In the genomic region with DNA sequence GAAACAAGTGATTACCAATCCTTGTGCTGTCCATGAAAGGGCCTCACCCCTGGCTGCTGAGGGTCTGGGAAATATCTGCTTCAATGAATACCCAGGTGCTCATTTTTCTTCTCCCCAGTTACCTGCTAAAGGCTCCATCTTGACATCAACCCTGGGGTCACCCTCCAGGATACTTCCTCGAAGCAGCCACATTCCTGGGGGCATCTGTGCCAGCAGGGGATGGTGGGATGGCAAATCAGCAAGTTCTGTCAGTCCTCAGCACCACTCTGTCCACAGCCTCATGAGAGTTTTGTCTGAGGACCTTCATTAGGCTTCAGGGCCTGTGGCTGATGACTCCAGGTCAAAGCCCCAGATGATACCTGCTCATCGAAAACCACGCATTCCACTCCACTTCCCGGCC, we compare ENCODE assay signal across 17 cellular contexts.
DNase-seq lines count a peak whose midpoint lies in the region; ATAC-seq, FAIRE-seq and TF ChIP-seq lines count a peak whose summit lies in the region.
"Had no signal": no experiment of that assay in that cellular context is flagged by ENCODE, and none has a peak within 500 bp of the region (broad histone marks: within the 10 kb centered on the region; RNA-seq: fewer than 3 reads in every experiment).

No MANE protein-coding gene starts in this region.

- intact Hi-C loops in left cardiac atrium (cut with DNase I) (loop anchor here in 1 of 2 donors (5.0 kb wide), 1 partner anchor 124 kb away; a partner anchor contains a TSS), esophagus squamous epithelium (cut with DNase I) (no loop called here), pancreas (cut with DNase I) (no loop called here)

- TF ChIP-seq POLR2A in esophagus squamous epithelium (IDR thresholded peaks at IDR 0.05): no peak

- no peak for TF ChIP-seq CTCF in right atrium auricular region (IDR thresholded peaks at IDR 0.05)
- no peak for TF ChIP-seq CTCF in esophagus squamous epithelium (IDR thresholded peaks at IDR 0.05)
- TF ChIP-seq CTCF in pancreas (IDR thresholded peaks at IDR 0.05): no peak

- no peak for DNase-seq in right atrium auricular region (ENCODE audit: low spot score)
- DNase-seq in left cardiac atrium: no peak
- no peak for DNase-seq in esophagus squamous epithelium (lab: John Stamatoyannopoulos, UW)
- DNase-seq in pancreas: no peak
- no peak for DNase-seq in Ammon's horn (ENCODE audit: low spot score)
- no peak for DNase-seq in D341Med (ENCODE audit: low spot score)
- DNase-seq: activated CD4-positive, alpha-beta T cell treated with anti-CD3 and anti-CD28 coated beads, Interleukin-2, amount 10 ng/mL, durations not matched to agents 24 days and 14 days; activated naive CD8-positive, alpha-beta T cell treated with anti-CD3 and anti-CD28 coated beads, Interleukin-2, amount 50 U/mL, for 24 hours; activated T-cell treated with anti-CD3 and anti-CD28 coated beads, Interleukin-2, amount 50 U/mL, for 24 hours; NCI-H1092 treated with DMSO at 0.1 percent for 48 hours; NCI-H2171 treated with DMSO at 0.1 percent for 48 hours; NCI-H748 treated with DMSO at 0.1 percent for 48 hours had no signal

- no peak for FAIRE-seq in pancreas (lab: Jason Lieb, UNC)
- FAIRE-seq: GM12891, K562 had no signal

- ATAC-seq in left cardiac atrium (no peak), pancreas (no peak), HG02588 (IDR thresholded peaks at IDR 0.05; ENCODE audit: unreplicated experiment) (no peak)
- ATAC-seq: activated naive CD8-positive, alpha-beta T cell treated with anti-CD3 and anti-CD28 coated beads, Interleukin-2, amount 50 U/mL, for 24 hours; K562; SK-N-SH treated with all-trans-retinoic acid at 6 μM for 48 hours had no signal

- 94 to 96% methylated on average over 3 to 4 of the region's 4 CpGs for WGBS in esophagus squamous epithelium, 2 donors
- 96% methylated on average over 4 of the region's 4 CpGs for WGBS in pancreas, 2 donors
- 93% methylated on average over 4 of the region's 4 CpGs for WGBS in urinary bladder

- H3K27me3 ChIP-seq in right atrium auricular region: no peaks in the 10 kb centered on the region
- no peaks in the 10 kb centered on the region for H3K27me3 ChIP-seq in esophagus squamous epithelium
- H3K27me3 ChIP-seq in pancreas: no peaks in the 10 kb centered on the region

- H3K36me3 ChIP-seq in right atrium auricular region: no peaks in the 10 kb centered on the region
- H3K36me3 ChIP-seq in esophagus squamous epithelium: no peaks in the 10 kb centered on the region
- no peaks in the 10 kb centered on the region for H3K36me3 ChIP-seq in pancreas
- no peaks in the 10 kb centered on the region for H3K36me3 ChIP-seq in urinary bladder (ENCODE audit: insufficient read depth)

- H3K27ac ChIP-seq in right atrium auricular region (peak overlapping the region; percentile 40 to 80), esophagus squamous epithelium (peak overlapping the region; percentile 54 to 86 (median 80)), pancreas (peak overlapping the region in 3 of 4 donors; percentile 23 to 73 (median 68)), urinary bladder (ENCODE audit: low read depth) (peak overlapping the region; percentile 26)

- H3K4me1 ChIP-seq in right atrium auricular region (peaks cover 3 to 87% of the 10 kb centered on the region in 2 donors), esophagus squamous epithelium (peaks cover 11 to 100% (median 73%) of the 10 kb centered on the region in 3 donors), pancreas (peaks cover 26 to 52% (median 28%) of the 10 kb centered on the region in 3 donors), urinary bladder (ENCODE audit: insufficient read depth) (peaks cover 16% of the 10 kb centered on the region)

- H3K9me3 ChIP-seq in right atrium auricular region: no peaks in the 10 kb centered on the region
- H3K9me3 ChIP-seq in esophagus squamous epithelium: no peaks in the 10 kb centered on the region
- H3K9me3 ChIP-seq in pancreas: no peaks in the 10 kb centered on the region

- H3K4me3 ChIP-seq in right atrium auricular region (no peak overlapping the region), esophagus squamous epithelium (no peak overlapping the region), pancreas (no peak overlapping the region), urinary bladder (ENCODE audit: low read depth, low read length) (no peak overlapping the region)
- H3K4me3 ChIP-seq: K562 had no signal

Comparison
In these comparisons a context has a peak if more than half of its experiments do, and no peak if none do; other contexts are left out.
1. H3K27ac ChIP-seq: peak in every context shown above with its lines; median percentile 80 in esophagus squamous epithelium; 68 in pancreas; 60 in right atrium auricular region; 26 in urinary bladder.